ENCODE assay signal across 1 cellular context in genomic region chr1:47834326-47834725, GRCh38.
TF ChIP-seq lines count a peak whose summit lies in the region.

No MANE protein-coding gene starts in this region.

TF ChIP-seq in HepG2, 621 proteins besides CTCF, POLR2A, EP300 and RAD21 (continued from another document and continues in another):
- TF ChIP-seq PAXIP1 (CRISPR knock-in tag; conservative IDR thresholded peaks at IDR 0.05) (0 out of 2 replicates have a peak, but pooled peaks have one; percentile 37), ZNF121 (CRISPR knock-in tag; IDR thresholded peaks at IDR 0.05) (no peak), ZKSCAN8 (CRISPR knock-in tag; IDR thresholded peaks at IDR 0.05; ENCODE audit: borderline replicate concordance) (no peak), ZNF382 (CRISPR knock-in tag; IDR thresholded peaks at IDR 0.05; ENCODE audit: borderline replicate concordance) (no peak), ZMAT5 (CRISPR knock-in tag; IDR thresholded peaks at IDR 0.05; ENCODE audit: borderline replicate concordance, low read depth) (no peak), ETV5 (CRISPR knock-in tag; IDR thresholded peaks at IDR 0.05; ENCODE audit: borderline replicate concordance) (0 out of 2 replicates have a peak, but pooled peaks have one; percentile 9), ZBTB34 (CRISPR knock-in tag; IDR thresholded peaks at IDR 0.05) (no peak), ZNF572 (CRISPR knock-in tag; IDR thresholded peaks at IDR 0.05) (no peak), ZNF646 (CRISPR knock-in tag; IDR thresholded peaks at IDR 0.05) (peak; percentile 83), MATR3 (CRISPR knock-in tag; IDR thresholded peaks at IDR 0.05) (no peak), ZNF616 (CRISPR knock-in tag; IDR thresholded peaks at IDR 0.05; ENCODE audit: low read depth) (no peak), ZNF510 (CRISPR knock-in tag; IDR thresholded peaks at IDR 0.05; ENCODE audit: low read depth) (no peak), ZNF432 (CRISPR knock-in tag; IDR thresholded peaks at IDR 0.05; ENCODE audit: borderline replicate concordance) (0 out of 2 replicates have a peak, but pooled peaks have one; percentile 86), ZNF335 (CRISPR knock-in tag; IDR thresholded peaks at IDR 0.05) (no peak), KLF15 (CRISPR knock-in tag; IDR thresholded peaks at IDR 0.05; ENCODE audit: borderline replicate concordance) (no peak), ZBTB8A (CRISPR knock-in tag; IDR thresholded peaks at IDR 0.05; ENCODE audit: borderline replicate concordance, low read depth) (no peak), SP2 (CRISPR knock-in tag; IDR thresholded peaks at IDR 0.05) (no peak), CENPX (CRISPR knock-in tag; IDR thresholded peaks at IDR 0.05) (no peak), IRF1 (CRISPR knock-in tag; IDR thresholded peaks at IDR 0.05; ENCODE audit: low read depth) (no peak), REPIN1 (CRISPR knock-in tag; IDR thresholded peaks at IDR 0.05; ENCODE audit: borderline replicate concordance, low read depth) (no peak), ZNF12 (CRISPR knock-in tag; IDR thresholded peaks at IDR 0.05) (no peak), ZSCAN30 (CRISPR knock-in tag; IDR thresholded peaks at IDR 0.05) (no peak), ZNF816 (CRISPR knock-in tag; IDR thresholded peaks at IDR 0.05; ENCODE audit: borderline replicate concordance) (no peak), ZBTB1 (CRISPR knock-in tag; IDR thresholded peaks at IDR 0.05; ENCODE audit: borderline replicate concordance) (no peak), ZHX1 (CRISPR knock-in tag; IDR thresholded peaks at IDR 0.05; ENCODE audit: low read depth) (no peak), SYNCRIP (IDR thresholded peaks at IDR 0.05; ENCODE audit: insufficient read depth, low read depth, low read length) (no peak), ZNF652 (CRISPR knock-in tag; IDR thresholded peaks at IDR 0.05; ENCODE audit: borderline replicate concordance, low read depth) (no peak), HNF4A (CRISPR knock-in tag; IDR thresholded peaks at IDR 0.05) (no peak), TCF7 (IDR thresholded peaks at IDR 0.05; ENCODE audit: low read depth) (0 out of 2 replicates have a peak, but pooled peaks have one; percentile 6), ZBTB14 (CRISPR knock-in tag; IDR thresholded peaks at IDR 0.05) (no peak), RFX5 (IDR thresholded peaks at IDR 0.05; ENCODE audit: low read depth, low read length) (no peak), NFIB (CRISPR knock-in tag; IDR thresholded peaks at IDR 0.05; ENCODE audit: borderline replicate concordance) (no peak), ZNF280D (CRISPR knock-in tag; IDR thresholded peaks at IDR 0.05) (no peak), FOXP1 (IDR thresholded peaks at IDR 0.05) (no peak), FOXP1 (CRISPR knock-in tag; IDR thresholded peaks at IDR 0.05) (peak; percentile 39; the same call in 1 of the 2 replicates), MED13 (CRISPR knock-in tag; IDR thresholded peaks at IDR 0.05) (no peak), ZNF512 (CRISPR knock-in tag; IDR thresholded peaks at IDR 0.05) (no peak)
